Comparison of ENCODE assay signal across 8 cellular contexts in genomic region chr4:3041192-3042142, GRCh38. TPM values are rescaled to one million over a fixed set of nuclear protein-coding genes. Genes with fewer than 3 reads are reported as not detected.
DNase-seq lines count a peak whose midpoint lies in the region; ATAC-seq, FAIRE-seq and TF ChIP-seq lines count a peak whose summit lies in the region.

No MANE protein-coding gene starts in this region.

- H3K9ac ChIP-seq in keratinocyte (ENCODE audit: control insufficient read depth, extremely low read depth, insufficient read depth, low read length) = peak overlapping the region; percentile 71

- no peaks in the 10 kb centered on the region for H3K79me2 ChIP-seq in keratinocyte (ENCODE audit: control insufficient read depth, insufficient read depth, low read length)

- H3K4me3 ChIP-seq in BJ (ENCODE audit: low read depth, low read length) (peak overlapping the region; percentile 29), ascending aorta (peak overlapping the region; percentile 60 to 70), keratinocyte (ENCODE audit: control insufficient read depth in 2 of 3, extremely low read depth in 1 of 3, insufficient read depth in 2 of 3, low read depth in 1 of 3, low read length in 3 of 3) (peak overlapping the region; percentile 8 to 65 (median 13))

- no peaks in the 10 kb centered on the region for H3K9me1 ChIP-seq in keratinocyte (ENCODE audit: control insufficient read depth, extremely low read depth, insufficient read depth, low read length)

- TF ChIP-seq POLR2A in Raji (IDR thresholded peaks at IDR 0.05; ENCODE audit: insufficient read depth, low read depth, low read length) = 0 out of 2 replicates have a peak, but pooled peaks have one; percentile 4

- DNase-seq in BJ (ENCODE audit: low read depth) (no peak), ascending aorta (ENCODE audit: low spot score in 2 of 2) (peak; percentile 17 to 79), keratinocyte (ENCODE audit: low read depth, low spot score) (no peak), NCI-H1694 treated with DMSO at 0.1 percent for 48 hours (lab: John Stamatoyannopoulos, UW) (no peak), NK-92 (lab: John Stamatoyannopoulos, UW; ENCODE audit: unreplicated experiment) (no peak)
- DNase-seq in stimulated activated CD4-positive, alpha-beta T cell treated with anti-CD3 and anti-CD28 coated beads, TNF-alpha, amount 100 ng/mL, for 24 hours (ENCODE audit: low read depth in 3 of 3) = peak in 2 of 3 experiments; percentile 9 to 38

- H3K27me3 ChIP-seq in BJ (ENCODE audit: control insufficient read depth, insufficient read depth, low read length) (peaks cover 5% of the 10 kb centered on the region), ascending aorta (no peaks in the 10 kb centered on the region), keratinocyte (ENCODE audit: control insufficient read depth, extremely low read depth, insufficient read depth, low read length) (peaks cover 10% of the 10 kb centered on the region)

- no peaks in the 10 kb centered on the region for H4K20me1 ChIP-seq in keratinocyte (ENCODE audit: control insufficient read depth, extremely low read depth, insufficient read depth, low read length)

- H3K4me1 ChIP-seq in ascending aorta = peaks cover 3 to 9% of the 10 kb centered on the region in 2 donors
- peaks cover 29% of the 10 kb centered on the region for H3K4me1 ChIP-seq in keratinocyte (ENCODE audit: control insufficient read depth, extremely low read depth, insufficient read depth, low read length)

- intact Hi-C loops in ascending aorta (cut with DNase I) = no loop called here

- H3K27ac ChIP-seq in ascending aorta (peak overlapping the region; percentile 28 to 44), keratinocyte (ENCODE audit: control insufficient read depth, insufficient read depth, low read length) (no peak overlapping the region)

- peak; percentile 31 for ATAC-seq in GM21619 (IDR thresholded peaks at IDR 0.05; ENCODE audit: unreplicated experiment)

- FAIRE-seq in keratinocyte (lab: Jason Lieb, UNC) = no peak

- CTCF ChIA-PET in BJ (lab: Yijun Ruan, JAX) = interaction anchor here (0.7 to 1.6 kb wide), 8 partner anchors 10 to 277 kb away, joined by 3 to 7 read pairs (median 5); no protein-coding TSS in a partner anchor

- H3K36me3 ChIP-seq in BJ (ENCODE audit: control insufficient read depth, insufficient read depth, low read length) = no peaks in the 10 kb centered on the region
- H3K36me3 ChIP-seq in ascending aorta = no peaks in the 10 kb centered on the region
- H3K36me3 ChIP-seq in keratinocyte (ENCODE audit: control insufficient read depth in 2 of 2, extremely low read depth in 1 of 2, insufficient read depth in 2 of 2, low read length in 2 of 2) = no peaks in the 10 kb centered on the region

- TF ChIP-seq CTCF in BJ (IDR thresholded peaks at IDR 0.05; ENCODE audit: insufficient read depth, low read depth, low read length) = peak; percentile 14; the same call in 1 of the 2 replicates
- no peak for TF ChIP-seq CTCF in ascending aorta (IDR thresholded peaks at IDR 0.05)
- TF ChIP-seq CTCF in keratinocyte (optimal IDR thresholded peaks at IDR 0.05 in 1 of 3, IDR thresholded peaks at IDR 0.05 in 1 of 3, conservative IDR thresholded peaks at IDR 0.05 in 1 of 3; ENCODE audit: extremely low read depth in 1 of 3, insufficient read depth in 2 of 3, low read length in 3 of 3) = no peak

- H3K9me3 ChIP-seq in ascending aorta = no peaks in the 10 kb centered on the region
- H3K9me3 ChIP-seq in keratinocyte (ENCODE audit: control insufficient read depth, low read depth, low read length) = no peaks in the 10 kb centered on the region

- dilution Hi-C loops in keratinocyte (cut with MboI; ENCODE audit: extremely low pct_ligation_motif_present, low sequenced_read_pairs) = no loop called here

- H3K4me2 ChIP-seq in keratinocyte (ENCODE audit: control insufficient read depth, extremely low read depth, insufficient read depth, low read depth, low read length) = peak overlapping the region; percentile 80

- H2AFZ ChIP-seq in keratinocyte (ENCODE audit: control insufficient read depth, low read length) = peak overlapping the region; percentile 85

- POLR2A ChIA-PET in BJ (lab: Charles Lee) = no interaction called here

RNA-seq across cellular contexts. Expression of gene HTT-AS, which starts 32.9 kb away (rescaled TPM):
- not detected in 2 replicates for polyA plus RNA-seq in BJ (2011; rRNA removed)
- not detected in 2 replicates for polyA minus RNA-seq in BJ (2011; rRNA and poly(A)+ RNA removed)
- not detected for total RNA-seq in ascending aorta
- polyA plus RNA-seq in keratinocyte = not detected in 3 replicates
- polyA plus RNA-seq in keratinocyte (2011; ENCODE audit: low read depth) = not detected
- not detected in 2 replicates for polyA plus RNA-seq in keratinocyte (2011; cell fraction: cytosol; rRNA removed)
- not detected in 2 replicates for polyA plus RNA-seq in keratinocyte (2011; cell fraction: nucleus; rRNA removed)
- not detected in 2 replicates for polyA plus RNA-seq in keratinocyte (2012; ENCODE audit: low replicate concordance)
- not detected in 3 replicates for polyA minus RNA-seq in keratinocyte
- not detected for polyA minus RNA-seq in keratinocyte (2011; cell fraction: cytosol; rRNA and poly(A)+ RNA removed)
- polyA minus RNA-seq in keratinocyte (2011; cell fraction: nucleus; rRNA and poly(A)+ RNA removed) = not detected in 2 replicates

RNA-seq across cellular contexts. Expression of gene HTT, which starts 33.0 kb away (rescaled TPM):
- polyA plus RNA-seq in BJ (2011; rRNA removed) (10.6 and 13.6 TPM in 2 replicates), keratinocyte (16.2 to 25.5 TPM (median 16.4 TPM) in 3 replicates)
- 67.2 and 82.4 TPM in 2 replicates for polyA minus RNA-seq in BJ (2011; rRNA and poly(A)+ RNA removed)
- 23.7 TPM for total RNA-seq in ascending aorta
- polyA plus RNA-seq in keratinocyte (2011; ENCODE audit: low read depth) = 12.8 TPM
- 12.6 and 25.9 TPM in 2 replicates for polyA plus RNA-seq in keratinocyte (2011; cell fraction: cytosol; rRNA removed)
- polyA plus RNA-seq in keratinocyte (2011; cell fraction: nucleus; rRNA removed) = 84.9 and 88.7 TPM in 2 replicates
- 16.1 and 26.7 TPM in 2 replicates for polyA plus RNA-seq in keratinocyte (2012; ENCODE audit: low replicate concordance)
- 97.9 to 218 TPM (median 114 TPM) in 3 replicates for polyA minus RNA-seq in keratinocyte
- 87.9 TPM for polyA minus RNA-seq in keratinocyte (2011; cell fraction: cytosol; rRNA and poly(A)+ RNA removed)
- polyA minus RNA-seq in keratinocyte (2011; cell fraction: nucleus; rRNA and poly(A)+ RNA removed) = 113 and 216 TPM in 2 replicates

Comparison
In these comparisons a context has a peak if more than half of its experiments do, and no peak if none do; other contexts are left out.
1. DNase-seq: peak in ascending aorta (2 of 2) and stimulated activated CD4-positive, alpha-beta T cell treated with anti-CD3 and anti-CD28 coated beads, TNF-alpha, amount 100 ng/mL, for 24 hours (2 of 3); none in BJ (single experiment), keratinocyte (single experiment), NCI-H1694 treated with DMSO at 0.1 percent for 48 hours (single experiment) and NK-92 (single experiment).
2. H3K4me3 ChIP-seq: peak in every context shown above with its lines; median percentile 65 in ascending aorta; 29 in BJ; 13 in keratinocyte.